1 cellular context compared by ENCODE assay signal in genomic region chr22:20885557-20886323, GRCh38.
TF ChIP-seq lines count a peak whose summit lies in the region.

No MANE protein-coding gene starts in this region.

TF ChIP-seq in GM12878, 131 proteins besides CTCF, POLR2A, EP300 and RAD21 (continued from another document):
- TF ChIP-seq YY1 (IDR thresholded peaks at IDR 0.05; ENCODE audit: low read depth, low read length), result peak; percentile 38; the same call in 1 of the 2 replicates
- TF ChIP-seq TCF12 (IDR thresholded peaks at IDR 0.05; ENCODE audit: low read depth, low read length), result 0 out of 2 replicates have a peak, but pooled peaks have one; percentile 56
- TF ChIP-seq BHLHE40 (IDR thresholded peaks at IDR 0.05; ENCODE audit: borderline replicate concordance in 1 of 2, low read depth in 2 of 2, low read length in 1 of 2), result no peak
- no peak for TF ChIP-seq ASH2L (IDR thresholded peaks at IDR 0.05; ENCODE audit: borderline replicate concordance, low read depth)
- TF ChIP-seq ESRRA (IDR thresholded peaks at IDR 0.05; ENCODE audit: low read length), result no peak
- TF ChIP-seq STAT1 (conservative IDR thresholded peaks at IDR 0.05), result no peak
- TF ChIP-seq CHD1 (IDR thresholded peaks at IDR 0.05; ENCODE audit: low read depth, low read length), result no peak
- TF ChIP-seq SMARCA5 (IDR thresholded peaks at IDR 0.05), result no peak
- TF ChIP-seq TAF1 (IDR thresholded peaks at IDR 0.05; ENCODE audit: borderline replicate concordance, low read depth, low read length), result no peak
- no peak for TF ChIP-seq ETV6 (conservative IDR thresholded peaks at IDR 0.05 in 1 of 2, IDR thresholded peaks at IDR 0.05 in 1 of 2; ENCODE audit: borderline replicate concordance in 1 of 2, low read depth in 1 of 2)
- 0 out of 2 replicates have a peak, but pooled peaks have one; percentile 22 for TF ChIP-seq HDGF (IDR thresholded peaks at IDR 0.05)
- no peak for TF ChIP-seq NFXL1 (IDR thresholded peaks at IDR 0.05; ENCODE audit: borderline replicate concordance)
- TF ChIP-seq USF2 (IDR thresholded peaks at IDR 0.05; ENCODE audit: borderline replicate concordance, low read depth, low read length), result no peak
- no peak for TF ChIP-seq PAX5 (IDR thresholded peaks at IDR 0.05; ENCODE audit: borderline replicate concordance, low read depth, low read length)
- TF ChIP-seq HCFC1 (IDR thresholded peaks at IDR 0.05; ENCODE audit: low read length), result no peak
- TF ChIP-seq SREBF2 (IDR thresholded peaks at IDR 0.05; ENCODE audit: low read length), result no peak
- peak; percentile 60; the same call in 1 of the 2 replicates for TF ChIP-seq SMC3 (IDR thresholded peaks at IDR 0.05; ENCODE audit: borderline replicate concordance, low read length)
- TF ChIP-seq TBL1XR1 (IDR thresholded peaks at IDR 0.05; ENCODE audit: low read depth, low read length), result no peak
- no peak for TF ChIP-seq PRDM15 (CRISPR knock-in tag; IDR thresholded peaks at IDR 0.05)
- TF ChIP-seq EGR1 (IDR thresholded peaks at IDR 0.05; ENCODE audit: borderline replicate concordance in 1 of 2, low read depth in 2 of 2, low read length in 2 of 2), result no peak
- no peak for TF ChIP-seq EZH2 (IDR thresholded peaks at IDR 0.05; ENCODE audit: borderline replicate concordance, control insufficient read depth, low read depth, low read length)
- no peak for TF ChIP-seq RBBP5 (conservative IDR thresholded peaks at IDR 0.05)
- no peak for TF ChIP-seq MEF2B (IDR thresholded peaks at IDR 0.05; ENCODE audit: partially characterized antibody, poor library complexity, severe bottlenecking)
- TF ChIP-seq CREM (IDR thresholded peaks at IDR 0.05; ENCODE audit: low read depth), result no peak
- TF ChIP-seq USF1 (IDR thresholded peaks at IDR 0.05; ENCODE audit: borderline replicate concordance, extremely low read length, insufficient read depth, low read depth, low read length), result no peak
- no peak for TF ChIP-seq IRF4 (IDR thresholded peaks at IDR 0.05; ENCODE audit: low read depth, low read length)
- TF ChIP-seq YBX1 (IDR thresholded peaks at IDR 0.05), result no peak
- TF ChIP-seq CHD4 (IDR thresholded peaks at IDR 0.05), result no peak
- no peak for TF ChIP-seq HDAC2 (IDR thresholded peaks at IDR 0.05)
- no peak for TF ChIP-seq ATF3 (IDR thresholded peaks at IDR 0.05; ENCODE audit: borderline replicate concordance, extremely low read depth, low read depth, low read length)
- TF ChIP-seq KAT2A (conservative IDR thresholded peaks at IDR 0.05; ENCODE audit: control insufficient read depth, low read depth, low read length), result no peak
- no peak for TF ChIP-seq MEF2A (IDR thresholded peaks at IDR 0.05; ENCODE audit: insufficient read depth, low read depth, low read length)
- no peak for TF ChIP-seq MYC (IDR thresholded peaks at IDR 0.05; ENCODE audit: insufficient read depth, insufficient read length, insufficient replicate concordance, low read length, severe bottlenecking)
- 0 out of 2 replicates have a peak, but pooled peaks have one; percentile 20 for TF ChIP-seq CHD2 (IDR thresholded peaks at IDR 0.05; ENCODE audit: borderline replicate concordance, low read depth, low read length)
- no peak for TF ChIP-seq PBX3 (IDR thresholded peaks at IDR 0.05; ENCODE audit: insufficient replicate concordance, low read depth, low read length)
